9 cellular contexts compared by ENCODE assay signal in genomic region chr11:69442807-69443137, GRCh38. TPM values are rescaled to one million over a fixed set of nuclear protein-coding genes. Genes with fewer than 3 reads are reported as not detected.
DNase-seq lines count a peak whose midpoint lies in the region; ATAC-seq and TF ChIP-seq lines count a peak whose summit lies in the region.
"Had no signal": no experiment of that assay in that cellular context is flagged by ENCODE, and none has a peak within 500 bp of the region (broad histone marks: within the 10 kb centered on the region; RNA-seq: fewer than 3 reads in every experiment).

No MANE protein-coding gene starts in this region.

- H3K4me1 Mint-ChIP-seq in memory B cell (peaks cover 5% of the 10 kb centered on the region), natural killer cell (peaks cover 0 to 13% of the 10 kb centered on the region in 2 donors)

- H2AFZ ChIP-seq in OCI-LY7 (ENCODE audit: low read length), result no peak overlapping the region

- no peak overlapping the region for H3K4me2 ChIP-seq in OCI-LY7 (ENCODE audit: low read length)

- WGBS in upper lobe of left lung, 2 donors, result 12 to 18% methylated on average over 6 to 10 of the region's 10 CpGs

- TF ChIP-seq POLR2A in upper lobe of left lung (IDR thresholded peaks at IDR 0.05), result no peak

- no peaks in the 10 kb centered on the region for H3K9me2 ChIP-seq in OCI-LY7 (ENCODE audit: insufficient read depth, low read length)

- no peak overlapping the region for H3K27ac Mint-ChIP-seq in memory B cell
- H3K27ac Mint-ChIP-seq in natural killer cell, result no peak overlapping the region

- intact Hi-C loops in OCI-LY7 (cut with micrococcal nuclease; ENCODE audit: unreplicated experiment), result loop anchor here (10.0 kb wide), 1 partner anchor 148 kb away; the partner anchor contains the start of gene MYEOV
- intact Hi-C loops in natural killer cell (cut with micrococcal nuclease), result no loop called here

- H3K36me3 ChIP-seq in upper lobe of left lung (no peaks in the 10 kb centered on the region), OCI-LY7 (ENCODE audit: insufficient read depth, low read length) (no peaks in the 10 kb centered on the region)

- H3K27me3 Mint-ChIP-seq in memory B cell (peaks cover 3% of the 10 kb centered on the region), natural killer cell (ENCODE audit: low read depth in 2 of 2) (peaks cover 18 to 24% of the 10 kb centered on the region in 2 donors)

- H3K36me3 Mint-ChIP-seq in memory B cell (no peaks in the 10 kb centered on the region), natural killer cell (no peaks in the 10 kb centered on the region)

- no peaks in the 10 kb centered on the region for H4K20me1 ChIP-seq in OCI-LY7 (ENCODE audit: insufficient read depth, low read length)

- POLR2A ChIA-PET in OCI-LY7 (lab: Charles Lee), result no interaction called here

- H3K4me3 Mint-ChIP-seq in memory B cell (peak overlapping the region; percentile 75), natural killer cell (no peak overlapping the region)

- ATAC-seq in memory B cell (ENCODE audit: low read depth) (no peak), upper lobe of left lung (ENCODE audit: low FRiP score in 2 of 2) (peak in 1 of 2 donors; percentile 13), GM19328 (IDR thresholded peaks at IDR 0.05; ENCODE audit: unreplicated experiment) (no peak), natural killer cell (no peak)

- peak overlapping the region; percentile 79 to 85 (median 82) for H3K27ac ChIP-seq in upper lobe of left lung
- H3K27ac ChIP-seq in OCI-LY7 (ENCODE audit: low read depth, low read length, poor library complexity, severe bottlenecking), result no peak overlapping the region
- H3K27ac ChIP-seq: 22Rv1 had no signal

- H3K27me3 ChIP-seq in upper lobe of left lung, result no peaks in the 10 kb centered on the region

- peak; percentile 1 for DNase-seq in DMS153 (lab: John Stamatoyannopoulos, UW)
- DNase-seq in DMS153 treated with DMSO at 0.1 percent for 48 hours (lab: John Stamatoyannopoulos, UW; ENCODE audit: unreplicated experiment), result no peak
- peak; percentile 60 for DNase-seq in choroid plexus epithelial cell (ENCODE audit: low read depth)
- DNase-seq in memory B cell (ENCODE audit: low spot score in 2 of 2), result no peak
- DNase-seq in upper lobe of left lung, result peak in 1 of 2 donors; percentile 31
- DNase-seq in OCI-LY7 (ENCODE audit: low spot score), result no peak
- no peak for DNase-seq in natural killer cell

- TF ChIP-seq CTCF in choroid plexus epithelial cell (conservative IDR thresholded peaks at IDR 0.05; ENCODE audit: low read depth, low read length) (no peak), upper lobe of left lung (IDR thresholded peaks at IDR 0.05) (no peak), OCI-LY7 (conservative IDR thresholded peaks at IDR 0.05; ENCODE audit: low read length) (no peak), natural killer cell (IDR thresholded peaks at IDR 0.05) (no peak)

- H3K4me1 ChIP-seq in upper lobe of left lung (peaks cover 36 to 43% (median 41%) of the 10 kb centered on the region in 4 donors), OCI-LY7 (ENCODE audit: insufficient read depth, low read length, poor library complexity, severe bottlenecking) (no peaks in the 10 kb centered on the region)

- no TSS peak for BruUV-seq in OCI-LY7 (replicated peaks; lab: Mats Ljungman, UMichigan)

- H3K9me3 ChIP-seq in upper lobe of left lung (no peaks in the 10 kb centered on the region), OCI-LY7 (ENCODE audit: low read length) (no peaks in the 10 kb centered on the region)

- H3K4me3 ChIP-seq in choroid plexus epithelial cell (ENCODE audit: low read depth, low read length), result no peak overlapping the region
- peak overlapping the region in 1 of 4 donors; percentile 41 for H3K4me3 ChIP-seq in upper lobe of left lung
- no peak overlapping the region for H3K4me3 ChIP-seq in OCI-LY7 (ENCODE audit: low read depth, low read length, poor library complexity, severe bottlenecking)

- peak in 1 of 4 donors; percentile 49 for TF ChIP-seq EP300 in upper lobe of left lung (IDR thresholded peaks at IDR 0.05)

- H3K9me3 Mint-ChIP-seq in memory B cell (no peaks in the 10 kb centered on the region), natural killer cell (no peaks in the 10 kb centered on the region)

- H3K79me2 ChIP-seq in OCI-LY7 (ENCODE audit: insufficient read depth, low read depth, low read length), result no peaks in the 10 kb centered on the region

- CTCF ChIA-PET in OCI-LY7 (lab: Charles Lee; ENCODE audit: unreplicated experiment), result no interaction called here

RNA-seq across cellular contexts. Expression of gene LINC01488, which starts 38.7 kb away (rescaled TPM):
- total RNA-seq in upper lobe of left lung (not detected), OCI-LY7 (2022) (not detected in 2 replicates), natural killer cell (not detected)
- not detected in 2 replicates for total RNA-seq in OCI-LY7 (2014; rRNA removed; shearing (Covaris generic))

Comparison
In these comparisons a context has a peak if more than half of its experiments do, and no peak if none do; other contexts are left out.
1. DNase-seq: peak in DMS153 (single experiment) and choroid plexus epithelial cell (single experiment); none in DMS153 treated with DMSO at 0.1 percent for 48 hours (single experiment), memory B cell (0 of 2), OCI-LY7 (single experiment) and natural killer cell (single experiment).